Comparison of ENCODE assay signal across 13 cellular contexts in genomic region chr5:102975457-102976182, GRCh38.
DNase-seq lines count a peak whose midpoint lies in the region; ATAC-seq and TF ChIP-seq lines count a peak whose summit lies in the region.
"Had no signal": no experiment of that assay in that cellular context is flagged by ENCODE, and none has a peak within 500 bp of the region (broad histone marks: within the 10 kb centered on the region; RNA-seq: fewer than 3 reads in every experiment).

No MANE protein-coding gene starts in this region.

- H3K9me3 ChIP-seq in adipocyte (ENCODE audit: control insufficient read depth, low read length) (no peaks in the 10 kb centered on the region), skeletal muscle tissue (ENCODE audit: control insufficient read depth in 3 of 3, low read length in 3 of 3) (no peaks in the 10 kb centered on the region), sigmoid colon (no peaks in the 10 kb centered on the region)
- H3K9me3 ChIP-seq: suprapubic skin had no signal

- peak; percentile 17 for DNase-seq in GM04504 (ENCODE audit: low read depth)
- peak; percentile 76 for DNase-seq in adipocyte (ENCODE audit: low read depth)
- DNase-seq in fibroblast of pulmonary artery (ENCODE audit: low read depth): peak; percentile 90
- DNase-seq in sigmoid colon: no peak
- DNase-seq: activated CD4-positive, alpha-beta T cell treated with anti-CD3 and anti-CD28 coated beads, Interleukin-2, amount 10 ng/mL, durations not matched to agents 24 days and 14 days; central memory CD4-positive, alpha-beta T cell; right cardiac atrium; T-cell had no signal

- ATAC-seq in HG03159 (IDR thresholded peaks at IDR 0.05; ENCODE audit: unreplicated experiment): no peak
- ATAC-seq in GM18907 (IDR thresholded peaks at IDR 0.05; ENCODE audit: unreplicated experiment): no peak
- ATAC-seq: right cardiac atrium, T-cell had no signal

- no peak overlapping the region for H3K4me3 ChIP-seq in adipocyte (ENCODE audit: low read length)
- no peak overlapping the region for H3K4me3 ChIP-seq in fibroblast of pulmonary artery (replicated peaks; ENCODE audit: low read depth, low read length)
- H3K4me3 ChIP-seq in skeletal muscle tissue (ENCODE audit: low read length in 3 of 3): no peak overlapping the region
- no peak overlapping the region for H3K4me3 ChIP-seq in sigmoid colon
- H3K4me3 ChIP-seq: suprapubic skin had no signal

- H3K9ac ChIP-seq in adipocyte (ENCODE audit: low read length) (no peak overlapping the region), skeletal muscle tissue (ENCODE audit: low read depth in 1 of 3, low read length in 3 of 3) (no peak overlapping the region)

- H3K27me3 ChIP-seq in adipocyte (replicated peaks; ENCODE audit: control insufficient read depth, insufficient read depth, low read length) (no peaks in the 10 kb centered on the region), skeletal muscle tissue (ENCODE audit: control insufficient read depth in 3 of 3, insufficient read depth in 3 of 3, low read length in 3 of 3) (no peaks in the 10 kb centered on the region), sigmoid colon (no peaks in the 10 kb centered on the region)
- H3K27me3 ChIP-seq: suprapubic skin had no signal

- no peak for TF ChIP-seq CTCF in fibroblast of pulmonary artery (IDR thresholded peaks at IDR 0.05; ENCODE audit: low read length, missing control alignments)
- TF ChIP-seq CTCF in sigmoid colon (IDR thresholded peaks at IDR 0.05): no peak

- TF ChIP-seq EP300 in sigmoid colon (IDR thresholded peaks at IDR 0.05): no peak

- TF ChIP-seq POLR2A in sigmoid colon (IDR thresholded peaks at IDR 0.05): no peak

- intact Hi-C loops in sigmoid colon (cut with DNase I): no loop called here

- no peaks in the 10 kb centered on the region for H3K4me1 ChIP-seq in adipocyte (ENCODE audit: control insufficient read depth, insufficient read depth, low read length)
- peaks cover 8 to 12% (median 11%) of the 10 kb centered on the region in 3 donors for H3K4me1 ChIP-seq in skeletal muscle tissue (ENCODE audit: control insufficient read depth in 3 of 3, insufficient read depth in 3 of 3, low read length in 3 of 3)
- H3K4me1 ChIP-seq in sigmoid colon: no peaks in the 10 kb centered on the region
- H3K4me1 ChIP-seq: suprapubic skin had no signal

- peak overlapping the region; percentile 79 for H3K27ac ChIP-seq in skeletal muscle tissue (ENCODE audit: low read depth, low read length)
- H3K27ac ChIP-seq in sigmoid colon: no peak overlapping the region
- H3K27ac ChIP-seq: HL-60, suprapubic skin had no signal

- 84 to 85% methylated on average over 3 of the region's 3 CpGs for WGBS in sigmoid colon, 2 donors

- H3K36me3 ChIP-seq in adipocyte (ENCODE audit: control insufficient read depth, insufficient read depth, low read length, severe bottlenecking) (peaks cover 18% of the 10 kb centered on the region), skeletal muscle tissue (ENCODE audit: control insufficient read depth in 3 of 3, insufficient read depth in 3 of 3, low read length in 3 of 3) (peaks cover 0 to 7% (median 2%) of the 10 kb centered on the region in 3 donors), sigmoid colon (peaks cover 0 to 15% (median 0%) of the 10 kb centered on the region in 4 donors)
- H3K36me3 ChIP-seq: suprapubic skin had no signal
